In the genomic region with DNA sequence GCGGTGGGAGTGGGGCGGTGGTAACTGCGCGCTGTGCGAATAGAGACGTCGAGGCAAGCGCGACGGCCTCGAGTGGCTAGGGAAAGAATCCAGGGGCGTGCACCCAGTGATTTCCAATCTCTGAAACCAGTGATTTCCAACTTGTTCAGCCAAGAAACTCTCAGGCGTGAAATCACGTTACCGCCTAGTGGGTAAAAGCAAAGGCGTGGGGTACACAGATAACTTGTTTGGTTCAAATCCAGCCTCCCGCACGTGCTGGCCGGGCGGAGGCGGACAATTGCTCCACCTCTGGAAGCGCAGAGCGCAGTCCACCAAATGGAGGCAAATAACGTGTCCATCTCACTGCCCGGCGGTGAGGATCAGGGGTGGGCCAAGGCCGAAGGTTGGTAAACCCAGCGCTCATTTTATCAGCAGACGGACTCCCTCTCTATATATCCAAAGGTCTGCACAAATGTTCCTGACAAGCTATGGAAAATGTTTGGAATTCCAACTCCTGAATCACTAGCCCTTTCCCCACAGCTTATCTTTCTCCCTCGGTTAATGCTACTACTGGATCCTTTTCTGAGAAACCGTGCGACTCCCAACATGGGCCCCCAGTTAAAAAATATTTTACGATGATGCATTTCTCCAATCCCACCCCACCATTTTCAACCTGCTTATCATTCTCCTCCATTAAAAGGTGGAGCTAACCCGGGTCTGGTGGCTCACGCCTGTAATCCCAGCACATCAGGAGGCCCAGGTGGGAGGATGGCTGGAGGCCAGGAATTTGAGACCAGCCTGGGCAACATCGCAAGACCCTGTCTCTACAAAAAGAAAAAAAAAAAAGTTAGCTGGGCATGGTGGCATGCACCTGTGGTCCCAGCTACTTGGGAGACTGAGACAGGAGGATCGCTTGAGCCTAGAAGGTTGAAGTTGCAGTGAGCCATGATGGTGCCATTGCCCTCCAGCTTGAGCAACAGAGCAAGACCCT, we compare ENCODE assay signal across 1 cellular context.
TF ChIP-seq lines count a peak whose summit lies in the region.

No MANE protein-coding gene starts in this region.

TF ChIP-seq in HepG2, 621 proteins besides CTCF, POLR2A, EP300 and RAD21 (continued from another document and continues in another):
- TF ChIP-seq ZNF407 (CRISPR knock-in tag; IDR thresholded peaks at IDR 0.05; ENCODE audit: not compliant biosample characterization) (peak; percentile 86), ZNF12 (CRISPR knock-in tag; IDR thresholded peaks at IDR 0.05) (peak; percentile 34; the same call in 1 of the 2 replicates), DR1 (CRISPR knock-in tag; IDR thresholded peaks at IDR 0.05) (no peak), HDAC1 (CRISPR knock-in tag; IDR thresholded peaks at IDR 0.05) (peak; percentile 54; the same call in 1 of the 2 replicates), CBX5 (CRISPR knock-in tag; IDR thresholded peaks at IDR 0.05; ENCODE audit: borderline replicate concordance) (peak; percentile 24; the same call in 1 of the 2 replicates), RORA (CRISPR knock-in tag; IDR thresholded peaks at IDR 0.05) (no peak), CHD2 (IDR thresholded peaks at IDR 0.05; ENCODE audit: low read depth, low read length) (no peak), KLF11 (CRISPR knock-in tag; IDR thresholded peaks at IDR 0.05) (no peak; the same call in 1 of the 2 replicates), ZNF10 (CRISPR knock-in tag; IDR thresholded peaks at IDR 0.05; ENCODE audit: borderline replicate concordance, low read depth) (no peak), ZNF432 (CRISPR knock-in tag; IDR thresholded peaks at IDR 0.05; ENCODE audit: borderline replicate concordance) (no peak), SNAPC5 (CRISPR knock-in tag; IDR thresholded peaks at IDR 0.05; ENCODE audit: borderline replicate concordance) (no peak), EZH2 (conservative IDR thresholded peaks at IDR 0.05; ENCODE audit: low read depth, low read length) (no peak), ZBTB49 (CRISPR knock-in tag; IDR thresholded peaks at IDR 0.05; ENCODE audit: borderline replicate concordance) (no peak), ZNF747 (CRISPR knock-in tag; IDR thresholded peaks at IDR 0.05; ENCODE audit: borderline replicate concordance) (0 out of 2 replicates have a peak, but pooled peaks have one; percentile 10), GTF3A (CRISPR knock-in tag; conservative IDR thresholded peaks at IDR 0.05) (no peak), HMGXB4 (CRISPR knock-in tag; IDR thresholded peaks at IDR 0.05; ENCODE audit: borderline replicate concordance in 1 of 2, low read depth in 1 of 2) (peak; percentile 21 to 46; a peak in 2 of 4 replicates), FOXO4 (CRISPR knock-in tag; conservative IDR thresholded peaks at IDR 0.05) (no peak), NCOA2 (CRISPR knock-in tag; IDR thresholded peaks at IDR 0.05) (no peak), ELK4 (CRISPR knock-in tag; IDR thresholded peaks at IDR 0.05; ENCODE audit: borderline replicate concordance) (no peak), ZBTB37 (CRISPR knock-in tag; IDR thresholded peaks at IDR 0.05) (peak; percentile 57; the same call in 1 of the 2 replicates), BRCA1 (CRISPR knock-in tag; IDR thresholded peaks at IDR 0.05) (no peak), ATF7-NPFF (CRISPR knock-in tag; IDR thresholded peaks at IDR 0.05; ENCODE audit: low read depth) (peak; percentile 40; the same call in 1 of the 2 replicates), NR1H2 (CRISPR knock-in tag; IDR thresholded peaks at IDR 0.05; ENCODE audit: borderline replicate concordance, low read depth) (no peak), CBFB (CRISPR knock-in tag; IDR thresholded peaks at IDR 0.05) (no peak; the same call in 1 of the 2 replicates), ZNF749 (CRISPR knock-in tag; IDR thresholded peaks at IDR 0.05; ENCODE audit: borderline replicate concordance) (peak; percentile 67; the same call in 1 of the 2 replicates), ELF1 (CRISPR knock-in tag; IDR thresholded peaks at IDR 0.05) (no peak), ISX (CRISPR knock-in tag; conservative IDR thresholded peaks at IDR 0.05) (no peak), IRF9 (CRISPR knock-in tag; IDR thresholded peaks at IDR 0.05; ENCODE audit: borderline replicate concordance) (peak; percentile 70; the same call in 1 of the 2 replicates)
- TF ChIP-seq, protein P1, sequence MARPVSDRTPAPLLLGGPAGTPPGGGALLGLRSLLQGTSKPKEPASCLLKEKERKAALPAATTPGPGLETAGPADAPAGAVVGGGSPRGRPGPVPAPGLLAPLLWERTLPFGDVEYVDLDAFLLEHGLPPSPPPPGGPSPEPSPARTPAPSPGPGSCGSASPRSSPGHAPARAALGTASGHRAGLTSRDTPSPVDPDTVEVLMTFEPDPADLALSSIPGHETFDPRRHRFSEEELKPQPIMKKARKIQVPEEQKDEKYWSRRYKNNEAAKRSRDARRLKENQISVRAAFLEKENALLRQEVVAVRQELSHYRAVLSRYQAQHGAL (CRISPR knock-in tag; IDR thresholded peaks at IDR 0.05; ENCODE audit: not compliant biosample characterization): no peak
- TF ChIP-seq, protein P2, sequence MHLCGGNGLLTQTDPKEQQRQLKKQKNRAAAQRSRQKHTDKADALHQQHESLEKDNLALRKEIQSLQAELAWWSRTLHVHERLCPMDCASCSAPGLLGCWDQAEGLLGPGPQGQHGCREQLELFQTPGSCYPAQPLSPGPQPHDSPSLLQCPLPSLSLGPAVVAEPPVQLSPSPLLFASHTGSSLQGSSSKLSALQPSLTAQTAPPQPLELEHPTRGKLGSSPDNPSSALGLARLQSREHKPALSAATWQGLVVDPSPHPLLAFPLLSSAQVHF (CRISPR knock-in tag; IDR thresholded peaks at IDR 0.05): no peak
- TF ChIP-seq, protein P3, sequence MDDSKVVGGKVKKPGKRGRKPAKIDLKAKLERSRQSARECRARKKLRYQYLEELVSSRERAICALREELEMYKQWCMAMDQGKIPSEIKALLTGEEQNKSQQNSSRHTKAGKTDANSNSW (CRISPR knock-in tag; IDR thresholded peaks at IDR 0.05; ENCODE audit: borderline replicate concordance): no peak
